In the genomic region with DNA sequence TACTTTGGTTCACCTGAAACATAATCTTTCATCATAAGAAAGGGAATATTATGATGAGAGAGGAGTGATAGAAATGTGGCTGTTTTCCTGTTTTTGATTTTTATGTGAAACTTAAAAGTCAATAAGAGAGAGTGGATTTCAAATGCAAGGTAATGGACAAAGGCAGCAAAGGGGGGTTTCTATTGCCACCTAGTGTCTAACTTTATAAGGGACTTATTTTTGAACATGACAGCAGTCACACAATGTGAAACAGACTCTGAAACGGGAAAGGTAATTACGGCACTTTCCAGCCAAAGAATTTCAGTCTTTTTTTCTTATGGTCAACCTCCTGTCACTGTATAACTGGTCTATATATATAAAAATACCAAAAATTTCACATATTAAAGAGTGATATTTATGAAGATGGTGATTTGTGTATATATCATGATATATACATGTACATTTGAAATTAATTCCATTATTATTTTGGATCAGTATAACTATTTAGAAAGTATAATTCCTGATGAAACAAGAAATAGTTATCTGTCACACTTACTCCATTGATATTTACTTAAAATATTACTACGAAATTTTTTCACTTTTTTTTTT, we compare ENCODE assay signal across 9 cellular contexts.
DNase-seq lines count a peak whose midpoint lies in the region; ATAC-seq, FAIRE-seq and TF ChIP-seq lines count a peak whose summit lies in the region.
"Had no signal": no experiment of that assay in that cellular context is flagged by ENCODE, and none has a peak within 500 bp of the region (broad histone marks: within the 10 kb centered on the region; RNA-seq: fewer than 3 reads in every experiment).

No MANE protein-coding gene starts in this region.

- peak overlapping the region; percentile 30; the same call in 1 of the 2 replicates for H2AFZ ChIP-seq in OCI-LY3 (ENCODE audit: low read depth, low read length)

- H3K9me3 Mint-ChIP-seq in nephron progenitor cell: no peaks in the 10 kb centered on the region
- H3K9me3 Mint-ChIP-seq: activated naive CD4-positive, alpha-beta T cell treated with anti-CD3 and anti-CD28 coated beads, Interleukin-2, amount 50 U/mL, for 24 hours had no signal

- H3K9me3 ChIP-seq in OCI-LY3 (ENCODE audit: insufficient read depth, low read length): no peaks in the 10 kb centered on the region

- H3K27me3 ChIP-seq in HL-60 (ENCODE audit: insufficient read depth, poor library complexity, severe bottlenecking) (no peaks in the 10 kb centered on the region), OCI-LY3 (ENCODE audit: low read depth, low read length) (no peaks in the 10 kb centered on the region)

- DNase-seq in GDM1 (lab: John Stamatoyannopoulos, UW) (peak; percentile 28), HL-60 (ENCODE audit: low read depth in 1 of 2, low spot score in 1 of 2) (peak in 1 of 2 experiments; percentile 4), nephron progenitor cell (no peak), posterior cingulate gyrus (no peak)
- DNase-seq in activated naive CD4-positive, alpha-beta T cell treated with Interleukin-2 at 50 U/mL for 16 hours: no peak

- peaks cover 9% of the 10 kb centered on the region for H3K4me1 Mint-ChIP-seq in nephron progenitor cell
- H3K4me1 Mint-ChIP-seq: activated naive CD4-positive, alpha-beta T cell treated with anti-CD3 and anti-CD28 coated beads, Interleukin-2, amount 50 U/mL, for 24 hours had no signal

- peak overlapping the region; percentile 51 for H3K4me2 ChIP-seq in OCI-LY3 (ENCODE audit: low read length)

- H3K36me3 Mint-ChIP-seq in nephron progenitor cell (ENCODE audit: low read depth): no peaks in the 10 kb centered on the region
- H3K36me3 Mint-ChIP-seq: activated naive CD4-positive, alpha-beta T cell treated with anti-CD3 and anti-CD28 coated beads, Interleukin-2, amount 50 U/mL, for 24 hours had no signal

- FAIRE-seq in endometrium (lab: Jason Lieb, UNC): peak; percentile 85

- H3K27ac Mint-ChIP-seq in nephron progenitor cell: no peak overlapping the region
- H3K27ac Mint-ChIP-seq: activated naive CD4-positive, alpha-beta T cell treated with anti-CD3 and anti-CD28 coated beads, Interleukin-2, amount 50 U/mL, for 24 hours had no signal

- H3K27ac ChIP-seq in HL-60 (replicated peaks) (no peak overlapping the region), OCI-LY3 (ENCODE audit: low read length) (no peak overlapping the region)

- H3K4me1 ChIP-seq in OCI-LY3 (ENCODE audit: low read length): 0 out of 2 replicates have a peak, but pooled peaks cover 4% of the 10 kb centered on the region

- H3K4me3 ChIP-seq in HL-60 (replicated peaks; ENCODE audit: insufficient read depth, low read length) (no peak overlapping the region), OCI-LY3 (ENCODE audit: low read length) (peak overlapping the region; percentile 37)

- H3K9ac ChIP-seq in OCI-LY3 (ENCODE audit: low read length): no peak overlapping the region

- no peaks in the 10 kb centered on the region for H3K36me3 ChIP-seq in OCI-LY3 (replicated peaks; ENCODE audit: low read depth, low read length)

- H3K79me2 ChIP-seq in OCI-LY3 (ENCODE audit: low read length): no peaks in the 10 kb centered on the region

- H3K4me3 Mint-ChIP-seq in nephron progenitor cell: no peak overlapping the region
- H3K4me3 Mint-ChIP-seq: activated naive CD4-positive, alpha-beta T cell treated with anti-CD3 and anti-CD28 coated beads, Interleukin-2, amount 50 U/mL, for 24 hours had no signal

- TF ChIP-seq CTCF in HL-60 (IDR thresholded peaks at IDR 0.05; ENCODE audit: insufficient read depth, low read length) (peak; percentile 35), OCI-LY3 (IDR thresholded peaks at IDR 0.05; ENCODE audit: low read depth, low read length) (peak; percentile 86), nephron progenitor cell (IDR thresholded peaks at IDR 0.05) (peak; percentile 80)

- intact Hi-C loops in posterior cingulate gyrus (cut with DNase I): loop anchor here (10.0 kb wide), 1 partner anchor 652 kb away; no protein-coding TSS in a partner anchor

- peak; percentile 92 for ATAC-seq in GM21529 (IDR thresholded peaks at IDR 0.05; ENCODE audit: unreplicated experiment)

- H3K27me3 Mint-ChIP-seq in nephron progenitor cell (ENCODE audit: low read depth, poor library complexity): peaks cover 12% of the 10 kb centered on the region

- H4K20me1 ChIP-seq in OCI-LY3 (ENCODE audit: insufficient read depth, low read length): no peaks in the 10 kb centered on the region

Comparison
In these comparisons a context has a peak if more than half of its experiments do, and no peak if none do; other contexts are left out.
1. CTCF ChIP-seq: peak in every context shown above with its lines; median percentile 86 in OCI-LY3; 80 in nephron progenitor cell; 35 in HL-60.